ENCODE assay signal across 8 cellular contexts in the genomic region with DNA sequence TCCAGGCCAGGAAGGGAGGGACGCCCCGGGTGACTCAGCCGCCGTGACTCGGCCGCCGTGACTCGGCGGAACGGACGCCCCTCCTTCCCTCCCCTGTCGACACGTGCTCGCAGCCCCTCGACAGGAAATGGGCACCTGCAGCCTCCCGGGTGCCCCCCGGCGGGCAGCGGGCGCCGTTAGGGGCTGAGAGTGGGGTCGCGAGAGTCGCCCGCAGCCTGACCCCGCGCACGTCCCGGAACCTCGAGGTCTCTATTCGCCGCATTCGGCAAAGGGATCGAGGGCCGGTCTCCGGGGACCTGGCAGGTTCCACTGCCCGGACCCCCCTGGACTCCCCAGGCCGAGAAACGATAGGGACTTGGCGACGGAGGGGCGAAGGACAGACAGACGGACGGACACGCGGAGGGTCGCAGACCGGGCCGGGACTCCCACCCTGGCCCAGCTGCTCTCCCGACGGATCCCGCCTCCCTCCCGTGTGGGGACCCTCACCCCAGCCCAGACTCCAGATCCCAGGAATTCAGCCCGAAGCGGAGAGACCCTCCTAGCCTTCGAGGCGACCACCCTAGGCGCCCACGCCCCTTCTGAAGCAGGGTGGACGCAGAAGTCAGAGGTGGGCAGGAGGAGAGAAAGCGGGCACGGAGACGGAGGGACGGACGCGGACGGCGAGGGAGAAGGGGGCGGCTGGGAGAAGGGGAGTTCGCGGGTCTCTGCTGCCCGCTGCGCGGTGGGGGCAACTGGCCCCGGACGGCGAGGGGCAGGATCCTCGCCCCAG. TPM values are rescaled to one million over a fixed set of nuclear protein-coding genes. Genes with fewer than 3 reads are reported as not detected.
DNase-seq lines count a peak whose midpoint lies in the region; ATAC-seq and TF ChIP-seq lines count a peak whose summit lies in the region.

No MANE protein-coding gene starts in this region.

- no peaks in the 10 kb centered on the region for H3K27me3 Mint-ChIP-seq in chondrocyte (ENCODE audit: low read depth)

- H3K27ac ChIP-seq in WERI-Rb-1 = no peak overlapping the region
- H3K27ac ChIP-seq in right lobe of liver = peak overlapping the region in 1 of 3 donors; percentile 57

- H3K36me3 Mint-ChIP-seq in chondrocyte (ENCODE audit: low read depth) = no peaks in the 10 kb centered on the region

- H3K4me1 ChIP-seq in right lobe of liver = peaks cover 0 to 9% (median 3%) of the 10 kb centered on the region in 4 donors

- H3K9me3 Mint-ChIP-seq in chondrocyte (ENCODE audit: low read depth) = no peaks in the 10 kb centered on the region

- intact Hi-C loops in right lobe of liver (cut with DNase I) = no loop called here

- H3K4me3 ChIP-seq in WERI-Rb-1 (ENCODE audit: low read depth, low read length) (peak overlapping the region; percentile 56), right lobe of liver (peak overlapping the region; percentile 40 to 49 (median 47))

- WGBS in right lobe of liver (ENCODE audit: insufficient coverage, low coverage, low lambda C conversion rate, missing lambda C conversion rate) = 13% methylated on average over 3 of the region's 78 CpGs

- H3K36me3 ChIP-seq in WERI-Rb-1 (no peaks in the 10 kb centered on the region), right lobe of liver (no peaks in the 10 kb centered on the region)

- TF ChIP-seq CTCF in WERI-Rb-1 (IDR thresholded peaks at IDR 0.05; ENCODE audit: low read depth, low read length) (no peak), chondrocyte (IDR thresholded peaks at IDR 0.05) (peak; percentile 15), right lobe of liver (IDR thresholded peaks at IDR 0.05) (no peak)

- no peak for TF ChIP-seq POLR2A in right lobe of liver (IDR thresholded peaks at IDR 0.05)

- H3K4me1 Mint-ChIP-seq in chondrocyte (ENCODE audit: low read depth) = peaks cover 47% of the 10 kb centered on the region

- ATAC-seq in right lobe of liver (peak; percentile 40 to 60 (median 49)), HG02840 (IDR thresholded peaks at IDR 0.05; ENCODE audit: low FRiP score, unreplicated experiment) (no peak)

- peak overlapping the region; percentile 79 for H3K4me3 Mint-ChIP-seq in chondrocyte (ENCODE audit: unreplicated experiment)

- DNase-seq in AG08395 (ENCODE audit: low spot score) (peak; percentile 77), HK-2 (ENCODE audit: unreplicated experiment) (peak; percentile 81), WERI-Rb-1 (no peak), chondrocyte (ENCODE audit: low spot score) (no peak), right lobe of liver (peak in 2 of 3 donors; percentile 68 to 75), occipital lobe (lab: John Stamatoyannopoulos, UW) (no peak)
- peak; percentile 67 for DNase-seq in stimulated activated CD8-positive, alpha-beta memory T cell treated with anti-CD3 and anti-CD28 coated beads, Interleukin-12 subunit alpha, Interleukin-12 subunit beta, amount 100 ng/mL, for 4 hours (ENCODE audit: low read depth)

- H3K27ac Mint-ChIP-seq in chondrocyte (ENCODE audit: unreplicated experiment) = peak overlapping the region; percentile 82

- H3K9me3 ChIP-seq in WERI-Rb-1 (ENCODE audit: severe bottlenecking) (no peaks in the 10 kb centered on the region), right lobe of liver (no peaks in the 10 kb centered on the region)

- no peaks in the 10 kb centered on the region for H3K27me3 ChIP-seq in WERI-Rb-1 (ENCODE audit: insufficient read depth, low read depth, severe bottlenecking)
- H3K27me3 ChIP-seq in right lobe of liver = no peaks in the 10 kb centered on the region

RNA-seq across cellular contexts. Expression of a gene that starts 0.6 kb away (rescaled TPM):
- total RNA-seq in chondrocyte = 5.8 to 12.3 TPM (median 7.5 TPM) in 3 replicates
- 1 to 10 TPM in 1 of 6 experiments, under 1 TPM in 3, not detected in 2; 0.35 to 1.2 (median 0.89) TPM for total RNA-seq in right lobe of liver
- total RNA-seq in occipital lobe = not detected

RNA-seq across cellular contexts. Expression of a gene that starts 9.1 kb away (rescaled TPM):
- total RNA-seq in chondrocyte (23.4 to 31.6 TPM (median 26.6 TPM) in 3 replicates), right lobe of liver (10 to 100 TPM in 2 of 6 experiments, 1 to 10 TPM in 4; 4.9 to 19.2 (median 6.6) TPM), occipital lobe (14.0 TPM)

RNA-seq across cellular contexts. Expression of a gene that starts 11.3 kb away (rescaled TPM):
- total RNA-seq in chondrocyte (82.7 to 100 TPM (median 83.5 TPM) in 3 replicates), right lobe of liver (10 to 100 TPM; 19.4 to 66.1 (median 23.3) TPM), occipital lobe (107 TPM)

RNA-seq across cellular contexts. Expression of a gene that starts 19.3 kb away (rescaled TPM):
- total RNA-seq in chondrocyte (68.2 to 69.8 TPM (median 68.8 TPM) in 3 replicates), right lobe of liver (10 to 100 TPM in 4 of 6 experiments, 1 to 10 TPM in 2; 6.5 to 14.0 (median 12.4) TPM), occipital lobe (12.6 TPM)

RNA-seq across cellular contexts. Expression of a gene that starts 19.7 kb away (rescaled TPM):
- 111 to 142 TPM (median 116 TPM) in 3 replicates for total RNA-seq in chondrocyte
- total RNA-seq in right lobe of liver = 10 to 100 TPM; 21.8 to 50.8 (median 32.6) TPM
- 50.4 TPM for total RNA-seq in occipital lobe

Comparison
In these comparisons a context has a peak if more than half of its experiments do, and no peak if none do; other contexts are left out.
1. DNase-seq: peak in AG08395 (single experiment), HK-2 (single experiment), right lobe of liver (2 of 3) and stimulated activated CD8-positive, alpha-beta memory T cell treated with anti-CD3 and anti-CD28 coated beads, Interleukin-12 subunit alpha, Interleukin-12 subunit beta, amount 100 ng/mL, for 4 hours (single experiment); none in WERI-Rb-1 (single experiment), chondrocyte (single experiment) and occipital lobe (single experiment).